In genomic region chr6:136224974-136225373, GRCh38 we compare ENCODE assay signal across 2 cellular contexts. TPM values are rescaled to one million over a fixed set of nuclear protein-coding genes. Genes with fewer than 3 reads are reported as not detected.
"Had no signal": no experiment of that assay in that cellular context is flagged by ENCODE, and none has a peak within 500 bp of the region (broad histone marks: within the 10 kb centered on the region; RNA-seq: fewer than 3 reads in every experiment).

No MANE protein-coding gene starts in this region.

RNA-seq across cellular contexts. Expression of gene MTFR2, which starts 25.1 kb away (rescaled TPM):
- total RNA-seq: ascending aorta, cardiac septum had no signal
